ENCODE assay signal across 8 cellular contexts in the genomic region with DNA sequence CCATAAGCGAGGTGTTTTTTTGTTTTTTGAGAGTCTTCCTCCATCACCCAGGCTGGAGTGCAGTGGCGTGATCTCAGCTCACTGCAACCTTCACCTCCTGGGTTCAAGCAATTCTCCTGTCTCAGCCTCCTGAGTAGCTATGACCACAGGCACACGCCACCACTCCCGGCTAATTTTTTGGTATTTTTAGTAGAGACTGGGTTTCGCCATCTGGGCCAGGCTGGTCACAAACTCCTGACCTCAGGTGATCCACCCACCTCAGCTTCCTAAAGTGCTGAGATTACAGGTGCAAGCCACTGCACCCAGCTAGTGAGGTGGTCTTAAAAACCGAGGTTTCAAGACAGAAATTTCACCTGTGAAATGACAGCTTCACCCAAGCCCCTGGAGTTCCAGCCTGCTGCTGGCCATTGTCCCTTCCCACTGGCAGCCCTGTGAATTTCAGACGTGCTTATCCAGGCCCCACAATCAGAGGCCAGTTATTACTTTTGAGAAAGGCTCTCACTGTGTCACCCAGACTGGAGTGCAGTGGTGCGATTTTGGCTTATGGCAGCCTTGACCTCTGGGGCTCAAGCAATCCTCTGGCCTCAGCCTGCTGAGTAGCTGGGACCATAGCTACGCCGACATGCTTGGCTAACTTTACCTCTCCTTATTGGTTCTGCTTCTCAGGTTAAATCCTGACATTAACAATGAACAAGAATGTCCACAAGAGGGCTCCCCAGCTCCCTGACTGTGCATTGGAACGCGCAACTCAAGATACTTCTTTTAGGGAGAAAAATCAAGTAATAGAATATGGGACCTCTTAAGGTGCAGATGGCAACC. TPM values are rescaled to one million over a fixed set of nuclear protein-coding genes. Genes with fewer than 3 reads are reported as not detected.
DNase-seq lines count a peak whose midpoint lies in the region; ATAC-seq and TF ChIP-seq lines count a peak whose summit lies in the region.

No MANE protein-coding gene starts in this region.

- TF ChIP-seq CTCF in activated B cell treated with CpG ODN at 0.5 μM for 24 hours (IDR thresholded peaks at IDR 0.05) (no peak), epithelial cell of esophagus (IDR thresholded peaks at IDR 0.05; ENCODE audit: insufficient read depth, low read depth, low read length, missing control alignments) (peak; percentile 66), natural killer cell (IDR thresholded peaks at IDR 0.05) (peak; percentile 66)

- ATAC-seq in Right ventricle myocardium inferior (peak; percentile 31), activated B cell treated with CpG ODN at 0.5 μM for 24 hours (ENCODE audit: low read depth) (peak; percentile 80), natural killer cell (peak; percentile 68 to 78 (median 75)), HG03457 (IDR thresholded peaks at IDR 0.05; ENCODE audit: unreplicated experiment) (no peak)

- H3K9me3 Mint-ChIP-seq in activated B cell treated with CpG ODN at 0.5 μM for 24 hours (no peaks in the 10 kb centered on the region), natural killer cell (no peaks in the 10 kb centered on the region)

- CTCF ChIA-PET in activated B cell treated with CpG ODN at 0.5 μM for 24 hours (lab: Charles Lee) = interaction anchor here (0.7 to 4.5 kb wide), 17 partner anchors 10 to 844 kb away, joined by 3 to 46 read pairs (median 4); partner anchors contain the start of gene ENO1

- H3K4me3 Mint-ChIP-seq in activated B cell treated with CpG ODN at 0.5 μM for 24 hours (no peak overlapping the region), natural killer cell (no peak overlapping the region)

- DNase-seq in Right ventricle myocardium inferior (ENCODE audit: missing footprints) = no peak
- no peak for DNase-seq in cardiac septum (ENCODE audit: low spot score)
- DNase-seq in NCI-H2029 treated with DMSO at 0.1 percent for 48 hours (lab: John Stamatoyannopoulos, UW) = peak; percentile 32
- no peak for DNase-seq in activated B cell treated with CpG ODN at 0.5 μM for 24 hours
- DNase-seq in epithelial cell of esophagus (ENCODE audit: low read depth) = peak; percentile 62
- DNase-seq in natural killer cell = no peak
- DNase-seq in T1000 (lab: John Stamatoyannopoulos, UW) = no peak

- H3K36me3 Mint-ChIP-seq in activated B cell treated with CpG ODN at 0.5 μM for 24 hours (ENCODE audit: low read depth) = peaks cover 70% of the 10 kb centered on the region
- H3K36me3 Mint-ChIP-seq in natural killer cell = no peaks in the 10 kb centered on the region

- intact Hi-C loops in Right ventricle myocardium inferior (cut with DNase I) (no loop called here), cardiac septum (cut with DNase I) (loop anchor here (2.0 kb wide), 1 partner anchor 128 kb away; no protein-coding TSS in a partner anchor), activated B cell treated with CpG ODN at 0.5 μM for 24 hours (cut with micrococcal nuclease) (loop anchor here (1.0 to 2.0 kb wide), 5 partner anchors 19 to 242 kb away; partner anchors contain the start of gene ENO1), natural killer cell (cut with micrococcal nuclease) (loop anchor here (1.0 to 10.0 kb wide), 3 partner anchors 20 to 144 kb away; partner anchors contain the start of gene ENO1)

- H3K4me1 Mint-ChIP-seq in activated B cell treated with CpG ODN at 0.5 μM for 24 hours (peaks cover 21% of the 10 kb centered on the region), natural killer cell (peaks cover 13 to 27% of the 10 kb centered on the region in 2 donors)

- peak overlapping the region; percentile 13 for H3K27ac Mint-ChIP-seq in activated B cell treated with CpG ODN at 0.5 μM for 24 hours
- H3K27ac Mint-ChIP-seq in natural killer cell = peak overlapping the region in 1 of 2 donors; percentile 74

- H3K27me3 Mint-ChIP-seq in activated B cell treated with CpG ODN at 0.5 μM for 24 hours (no peaks in the 10 kb centered on the region), natural killer cell (ENCODE audit: low read depth in 2 of 2) (no peaks in the 10 kb centered on the region)

- POLR2A ChIA-PET in activated B cell treated with CpG ODN at 0.5 μM for 24 hours (lab: Charles Lee) = interaction anchor here (0.6 to 3.5 kb wide), 7 partner anchors 15 to 362 kb away, joined by 3 to 30 read pairs (median 5); partner anchors contain the start of genes ENO1 and RERE

- H3K4me3 ChIP-seq in epithelial cell of esophagus (ENCODE audit: low read length) = no peak overlapping the region

RNA-seq across cellular contexts. Expression of gene ENO1, which starts 19.4 kb away (rescaled TPM):
- total RNA-seq in Right ventricle myocardium inferior (169 TPM), cardiac septum (166 TPM), activated B cell treated with CpG ODN at 0.5 μM for 24 hours (837 and 886 TPM in 2 replicates), natural killer cell (100 to 1,000 TPM; 254 to 299 (median 266) TPM)

RNA-seq across cellular contexts. Expression of gene RERE, which starts 41.7 kb away (rescaled TPM):
- total RNA-seq in Right ventricle myocardium inferior (133 TPM), cardiac septum (102 TPM), activated B cell treated with CpG ODN at 0.5 μM for 24 hours (90.5 and 98.8 TPM in 2 replicates), natural killer cell (10 to 100 TPM; 67.7 to 76.0 (median 73.0) TPM)

Comparison
In these comparisons a context has a peak if more than half of its experiments do, and no peak if none do; other contexts are left out.
1. DNase-seq: peak in NCI-H2029 treated with DMSO at 0.1 percent for 48 hours (single experiment) and epithelial cell of esophagus (single experiment); none in Right ventricle myocardium inferior (single experiment), cardiac septum (single experiment), activated B cell treated with CpG ODN at 0.5 μM for 24 hours (single experiment), natural killer cell (single experiment) and T1000 (single experiment).